In the genomic region with DNA sequence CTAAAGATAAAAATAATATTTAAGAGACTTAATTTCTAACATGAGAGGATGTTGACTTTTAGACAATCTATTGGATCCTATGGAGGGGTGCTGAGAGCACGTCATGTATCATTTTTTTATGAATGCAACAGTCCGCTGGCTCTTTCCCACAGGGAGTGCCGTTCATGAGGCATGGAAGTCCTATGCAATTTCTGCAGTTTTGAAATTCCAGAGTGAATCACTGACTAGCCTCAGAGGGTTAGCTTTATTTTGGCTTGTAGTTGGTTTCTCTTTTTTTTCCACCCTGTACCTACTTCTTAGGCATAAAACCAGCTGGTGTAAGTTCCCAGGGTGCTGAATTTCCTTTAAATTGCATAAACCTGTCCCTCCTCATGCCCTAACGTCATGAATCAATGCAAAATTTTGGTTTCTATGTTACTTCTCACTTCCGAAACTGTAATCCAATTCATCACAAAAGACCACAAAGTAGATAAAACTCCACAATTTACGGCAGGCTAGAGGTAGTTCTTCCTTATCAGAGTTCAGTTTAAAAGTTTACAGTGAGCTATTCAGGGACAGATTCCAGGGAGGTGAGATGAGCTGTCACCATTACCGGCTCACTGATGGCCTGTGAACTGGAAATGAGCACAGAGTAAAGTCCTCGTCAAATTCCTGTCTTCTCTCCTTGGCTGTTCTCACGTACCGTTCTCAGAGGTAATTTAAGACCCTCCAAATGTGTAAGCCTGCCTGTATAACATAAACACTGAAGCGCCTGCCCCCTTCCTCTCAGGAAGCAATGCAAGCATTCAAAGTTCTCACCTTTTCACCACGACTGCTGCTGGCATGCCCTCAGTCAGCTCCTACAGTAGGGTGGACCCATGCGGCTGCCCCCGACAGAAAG, we compare ENCODE assay signal across 9 cellular contexts.
DNase-seq lines count a peak whose midpoint lies in the region; ATAC-seq and TF ChIP-seq lines count a peak whose summit lies in the region.
"Had no signal": no experiment of that assay in that cellular context is flagged by ENCODE, and none has a peak within 500 bp of the region (broad histone marks: within the 10 kb centered on the region; RNA-seq: fewer than 3 reads in every experiment).

No MANE protein-coding gene starts in this region.

- H3K56ac ChIP-seq in IMR-90 (ENCODE audit: extremely low read depth, insufficient read depth, low read length): no peak overlapping the region

- CTCF ChIA-PET in IMR-90 (lab: Yijun Ruan, JAX): no interaction called here
- CTCF ChIA-PET in naive thymus-derived CD4-positive, alpha-beta T cell (lab: Charles Lee): no interaction called here

- TF ChIP-seq POLR2A in IMR-90 (IDR thresholded peaks at IDR 0.05; ENCODE audit: low read depth, low read length): no peak

- WGBS in IMR-90 (ENCODE audit: extremely low coverage in 2 of 2, insufficient read length in 1 of 2), 2 experiments: 50% methylated on average over 2 of the region's 14 CpGs; no CpG with 5 or more reads in 1 of the 2 experiments

- no peaks in the 10 kb centered on the region for H3K36me3 Mint-ChIP-seq in naive thymus-derived CD4-positive, alpha-beta T cell

- H3K9me3 ChIP-seq in IMR-90 (ENCODE audit: control insufficient read depth, insufficient read depth, low read length): peaks cover 8% of the 10 kb centered on the region
- no peaks in the 10 kb centered on the region for H3K9me3 ChIP-seq in naive thymus-derived CD4-positive, alpha-beta T cell (ENCODE audit: control insufficient read depth in 2 of 3, low read length in 3 of 3)

- H2BK120ac ChIP-seq in IMR-90 (ENCODE audit: low read depth, low read length): no peak overlapping the region

- ATAC-seq in GM19372 (IDR thresholded peaks at IDR 0.05; ENCODE audit: low read depth, unreplicated experiment) (peak; percentile 39), IMR-90 (ENCODE audit: low read depth) (no peak), sciatic nerve (no peak)
- no peak for ATAC-seq in naive thymus-derived CD4-positive, alpha-beta T cell

- no peak overlapping the region for H2AK9ac ChIP-seq in IMR-90 (replicated peaks; ENCODE audit: low read depth, low read length, poor library complexity)

- H2AFZ ChIP-seq in IMR-90 (replicated peaks; ENCODE audit: low read length, poor library complexity): no peak overlapping the region

- DNase-seq in IMR-90 (peak; percentile 49), epithelial cell of prostate (ENCODE audit: low read depth, low spot score) (peak; percentile 90), retinal pigment epithelial cell (ENCODE audit: low read depth) (peak; percentile 62), activated gamma-delta T cell treated with Interleukin-2 at 50 U/mL for 16 hours (no peak), NCI-H69 (lab: John Stamatoyannopoulos, UW) (no peak), sciatic nerve (ENCODE audit: low spot score) (no peak)
- DNase-seq in naive thymus-derived CD4-positive, alpha-beta T cell: no peak
- DNase-seq: GF-D8 had no signal

- H3K79me1 ChIP-seq in IMR-90 (ENCODE audit: low read depth in 1 of 2, low read length in 2 of 2): no peaks in the 10 kb centered on the region

- no peak overlapping the region for H3K4ac ChIP-seq in IMR-90 (ENCODE audit: low read depth, low read length)

- no peak overlapping the region for H2BK20ac ChIP-seq in IMR-90 (ENCODE audit: low read depth, low read length)

- H4K8ac ChIP-seq in IMR-90 (ENCODE audit: low read depth in 2 of 2, low read length in 2 of 2): no peak overlapping the region

- no peak overlapping the region for H2AK5ac ChIP-seq in IMR-90 (ENCODE audit: low read depth, low read length)

- no peak overlapping the region for H3K4me2 ChIP-seq in IMR-90 (ENCODE audit: low read depth, low read length)

- no peak overlapping the region for H3K4me3 Mint-ChIP-seq in naive thymus-derived CD4-positive, alpha-beta T cell

- H3K4me1 ChIP-seq in IMR-90 (ENCODE audit: control insufficient read depth, insufficient read depth, low read length): no peaks in the 10 kb centered on the region
- H3K4me1 ChIP-seq in naive thymus-derived CD4-positive, alpha-beta T cell (ENCODE audit: control insufficient read depth in 2 of 2, insufficient read depth in 2 of 2, low read length in 2 of 2): no peaks in the 10 kb centered on the region

- TF ChIP-seq CTCF in IMR-90 (conservative IDR thresholded peaks at IDR 0.05; ENCODE audit: low read depth, low read length) (no peak), retinal pigment epithelial cell (conservative IDR thresholded peaks at IDR 0.05; ENCODE audit: low read depth, low read length) (no peak)

- POLR2A ChIA-PET in IMR-90 (lab: Charles Lee; ENCODE audit: unreplicated experiment): no interaction called here
- POLR2A ChIA-PET in naive thymus-derived CD4-positive, alpha-beta T cell (lab: Charles Lee): no interaction called here

- H3K18ac ChIP-seq in IMR-90 (ENCODE audit: low read depth, low read length): no peak overlapping the region

- H3K14ac ChIP-seq in IMR-90 (replicated peaks; ENCODE audit: low read depth, low read length): no peak overlapping the region

- H3K4me3 ChIP-seq in IMR-90 (ENCODE audit: insufficient read depth, low read depth, low read length) (no peak overlapping the region), retinal pigment epithelial cell (ENCODE audit: low read length) (no peak overlapping the region)
- H3K4me3 ChIP-seq in naive thymus-derived CD4-positive, alpha-beta T cell (ENCODE audit: low read length): no peak overlapping the region

- no peaks in the 10 kb centered on the region for H3K36me3 ChIP-seq in IMR-90 (ENCODE audit: control insufficient read depth, insufficient read depth, low read length)
- no peaks in the 10 kb centered on the region for H3K36me3 ChIP-seq in naive thymus-derived CD4-positive, alpha-beta T cell (ENCODE audit: control insufficient read depth in 2 of 3, insufficient read depth in 3 of 3, low read length in 3 of 3)

- H4K5ac ChIP-seq in IMR-90 (ENCODE audit: low read depth, low read length): no peak overlapping the region

- no peak overlapping the region for H4K91ac ChIP-seq in IMR-90 (ENCODE audit: insufficient read depth, low read depth, low read length)

- no peaks in the 10 kb centered on the region for H3K9me1 ChIP-seq in IMR-90 (ENCODE audit: insufficient read depth, low read length)

- H3K27ac ChIP-seq in IMR-90 (ENCODE audit: insufficient read depth, low read length) (no peak overlapping the region), epithelial cell of prostate (peak overlapping the region; percentile 92)
- no peak overlapping the region for H3K27ac ChIP-seq in naive thymus-derived CD4-positive, alpha-beta T cell (ENCODE audit: low read depth, low read length)

- no peaks in the 10 kb centered on the region for H4K20me1 ChIP-seq in IMR-90 (ENCODE audit: insufficient read depth, low read length)

- H3K27ac Mint-ChIP-seq in naive thymus-derived CD4-positive, alpha-beta T cell: no peak overlapping the region

- H3K23ac ChIP-seq in IMR-90 (ENCODE audit: low read depth, low read length): no peak overlapping the region

- no peak overlapping the region for H2BK5ac ChIP-seq in IMR-90 (ENCODE audit: low read depth, low read length, poor library complexity, severe bottlenecking)

- H3K27me3 Mint-ChIP-seq in naive thymus-derived CD4-positive, alpha-beta T cell: peaks cover 2 to 14% (median 11%) of the 10 kb centered on the region in 5 donors

- TF ChIP-seq RAD21 in IMR-90 (IDR thresholded peaks at IDR 0.05; ENCODE audit: low read length): no peak

- BruUV-seq in IMR-90 (replicated peaks; lab: Mats Ljungman, UMichigan): no TSS peak

- H3K27me3 ChIP-seq in IMR-90 (ENCODE audit: control insufficient read depth, insufficient read depth, low read length): no peaks in the 10 kb centered on the region
- H3K27me3 ChIP-seq in naive thymus-derived CD4-positive, alpha-beta T cell (ENCODE audit: control insufficient read depth in 2 of 2, insufficient read depth in 2 of 2, low read length in 2 of 2): no peaks in the 10 kb centered on the region

- in situ Hi-C loops in IMR-90 (cut with MboI; ENCODE audit: low sequenced_read_pairs): no loop called here

- no peaks in the 10 kb centered on the region for H3K4me1 Mint-ChIP-seq in naive thymus-derived CD4-positive, alpha-beta T cell

- no peak overlapping the region for H2BK15ac ChIP-seq in IMR-90 (ENCODE audit: low read depth, low read length)

- peaks cover 0 to 8% (median 2%) of the 10 kb centered on the region in 11 donors for H3K9me3 Mint-ChIP-seq in naive thymus-derived CD4-positive, alpha-beta T cell

- dilution Hi-C loops in IMR-90 (cut with HindIII; ENCODE audit: low sequenced_read_pairs, unreplicated experiment): no loop called here

- no peak overlapping the region for H3K9ac ChIP-seq in IMR-90 (ENCODE audit: low read depth, low read length)

- intact Hi-C loops in IMR-90 (cut with micrococcal nuclease): no loop called here
- intact Hi-C loops in naive thymus-derived CD4-positive, alpha-beta T cell (cut with micrococcal nuclease): no loop called here
- intact Hi-C loops in sciatic nerve (cut with DNase I): no loop called here

TF ChIP-seq in IMR-90, 13 proteins besides CTCF, POLR2A, EP300 and RAD21:
- TF ChIP-seq MAZ (IDR thresholded peaks at IDR 0.05; ENCODE audit: borderline replicate concordance, low read depth, low read length) (no peak), CEBPB (IDR thresholded peaks at IDR 0.05; ENCODE audit: low read depth, low read length) (no peak), MXI1 (IDR thresholded peaks at IDR 0.05; ENCODE audit: borderline replicate concordance, low read depth, low read length) (no peak), MAFK (IDR thresholded peaks at IDR 0.05; ENCODE audit: low read depth, low read length) (no peak), RCOR1 (IDR thresholded peaks at IDR 0.05; ENCODE audit: insufficient replicate concordance, low read length) (no peak), SMC3 (IDR thresholded peaks at IDR 0.05; ENCODE audit: low read depth, low read length) (no peak)

Comparison
In these comparisons a context has a peak if more than half of its experiments do, and no peak if none do; other contexts are left out.
1. DNase-seq: peak in IMR-90 (single experiment), epithelial cell of prostate (single experiment) and retinal pigment epithelial cell (single experiment); none in activated gamma-delta T cell treated with Interleukin-2 at 50 U/mL for 16 hours (single experiment), naive thymus-derived CD4-positive, alpha-beta T cell (0 of 9), NCI-H69 (single experiment) and sciatic nerve (single experiment).